In genomic region chr20:17849111-17849900, GRCh38 we compare ENCODE assay signal across 10 cellular contexts.
DNase-seq lines count a peak whose midpoint lies in the region; ATAC-seq and TF ChIP-seq lines count a peak whose summit lies in the region.
"Had no signal": no experiment of that assay in that cellular context is flagged by ENCODE, and none has a peak within 500 bp of the region (broad histone marks: within the 10 kb centered on the region; RNA-seq: fewer than 3 reads in every experiment).

No MANE protein-coding gene starts in this region.

- in situ Hi-C loops in GM23248 (cut with MboI): no loop called here

- H3K36me3 Mint-ChIP-seq in stimulated activated effector memory CD8-positive, alpha-beta T cell treated with anti-CD3 and anti-CD28 coated beads, Interleukin-12 subunit alpha, Interleukin-12 subunit beta, amount 100 ng/mL, for 72 hours: no peaks in the 10 kb centered on the region
- H3K36me3 Mint-ChIP-seq: activated naive CD8-positive, alpha-beta T cell treated with anti-CD3 and anti-CD28 coated beads for 36 hours had no signal

- peak overlapping the region; percentile 52 for H3K9ac ChIP-seq in GM23248

- H3K9me3 Mint-ChIP-seq in stimulated activated effector memory CD8-positive, alpha-beta T cell treated with anti-CD3 and anti-CD28 coated beads, Interleukin-12 subunit alpha, Interleukin-12 subunit beta, amount 100 ng/mL, for 72 hours: no peaks in the 10 kb centered on the region
- H3K9me3 Mint-ChIP-seq: activated naive CD8-positive, alpha-beta T cell treated with anti-CD3 and anti-CD28 coated beads for 36 hours had no signal

- peak overlapping the region; percentile 1 for H3K4me2 ChIP-seq in GM23248 (ENCODE audit: unreplicated experiment)

- no peaks in the 10 kb centered on the region for H3K9me2 ChIP-seq in GM23248 (ENCODE audit: insufficient read depth)

- no peak for TF ChIP-seq CTCF in RWPE2 (IDR thresholded peaks at IDR 0.05; ENCODE audit: poor library complexity, severe bottlenecking)
- no peak for TF ChIP-seq CTCF in gastroesophageal sphincter (IDR thresholded peaks at IDR 0.05)

- no peak overlapping the region for H2AFZ ChIP-seq in GM23248

- WGBS in GM23248 (ENCODE audit: low coverage in 1 of 2, low lambda C conversion rate in 2 of 2, missing lambda C conversion rate in 2 of 2), 2 experiments: 85% methylated on average over 6 of the region's 6 CpGs
- 63% methylated on average over 2 of the region's 6 CpGs; no CpG with 5 or more reads in 1 of the 2 donors for WGBS in gastroesophageal sphincter (ENCODE audit: low coverage in 1 of 2), 2 donors

- H3K4me1 ChIP-seq in GM23248 (ENCODE audit: insufficient read depth) (peaks cover 26% of the 10 kb centered on the region), RWPE2 (ENCODE audit: insufficient read depth, poor library complexity, severe bottlenecking) (peaks cover 25% of the 10 kb centered on the region), gastroesophageal sphincter (peaks cover 0 to 18% (median 13%) of the 10 kb centered on the region in 3 donors)

- DNase-seq in GM23248 (no peak), RWPE2 (ENCODE audit: low spot score) (no peak), NCI-H2196 treated with DMSO at 0.1 percent for 48 hours (lab: John Stamatoyannopoulos, UW; ENCODE audit: unreplicated experiment) (no peak)
- no peak for DNase-seq in stimulated activated effector memory CD8-positive, alpha-beta T cell treated with anti-CD3 and anti-CD28 coated beads, Interleukin-12 subunit alpha, Interleukin-12 subunit beta, amount 100 ng/mL, for 72 hours (ENCODE audit: low spot score in 2 of 2)
- DNase-seq in stimulated activated CD4-positive, alpha-beta T cell treated with anti-CD3 and anti-CD28 coated beads, Interleukin-12 subunit alpha, Interleukin-12 subunit beta, amount 100 ng/mL, for 4 hours: no peak
- DNase-seq in stimulated activated CD4-positive, alpha-beta T cell treated with anti-CD3 and anti-CD28 coated beads, Interleukin-15, amount 100 ng/mL, for 24 hours: no peak
- DNase-seq: activated naive CD8-positive, alpha-beta T cell treated with anti-CD3 and anti-CD28 coated beads for 36 hours; stimulated activated CD4-positive, alpha-beta T cell treated with anti-CD3 and anti-CD28 coated beads, Interleukin-4, amount 100 ng/mL, for 1 hour had no signal

- peak overlapping the region; percentile 36 for H3K27ac Mint-ChIP-seq in stimulated activated effector memory CD8-positive, alpha-beta T cell treated with anti-CD3 and anti-CD28 coated beads, Interleukin-12 subunit alpha, Interleukin-12 subunit beta, amount 100 ng/mL, for 72 hours
- H3K27ac Mint-ChIP-seq: activated naive CD8-positive, alpha-beta T cell treated with anti-CD3 and anti-CD28 coated beads for 36 hours had no signal

- H3K27me3 ChIP-seq in GM23248 (replicated peaks; ENCODE audit: insufficient read depth) (no peaks in the 10 kb centered on the region), RWPE2 (ENCODE audit: insufficient read depth, poor library complexity, severe bottlenecking) (no peaks in the 10 kb centered on the region), gastroesophageal sphincter (no peaks in the 10 kb centered on the region)

- H3K79me2 ChIP-seq in GM23248 (ENCODE audit: insufficient read depth): no peaks in the 10 kb centered on the region

- H4K20me1 ChIP-seq in GM23248 (ENCODE audit: insufficient read depth): no peaks in the 10 kb centered on the region

- H3K27ac ChIP-seq in GM23248: peak overlapping the region; percentile 97
- peak overlapping the region; percentile 69 for H3K27ac ChIP-seq in RWPE2 (ENCODE audit: poor library complexity, severe bottlenecking)
- peak overlapping the region in 3 of 4 donors; percentile 71 to 80 (median 71) for H3K27ac ChIP-seq in gastroesophageal sphincter

- no peaks in the 10 kb centered on the region for H3K36me3 ChIP-seq in GM23248 (ENCODE audit: low read depth)
- no peaks in the 10 kb centered on the region for H3K36me3 ChIP-seq in RWPE2 (ENCODE audit: low read depth)
- H3K36me3 ChIP-seq in gastroesophageal sphincter: no peaks in the 10 kb centered on the region

- no peak for TF ChIP-seq POLR2A in gastroesophageal sphincter (IDR thresholded peaks at IDR 0.05)

- ATAC-seq in RWPE2 (ENCODE audit: low read depth) (no peak), gastroesophageal sphincter (no peak), GM21576 (IDR thresholded peaks at IDR 0.05; ENCODE audit: unreplicated experiment) (no peak)
- no peak for ATAC-seq in stimulated activated effector memory CD8-positive, alpha-beta T cell treated with anti-CD3 and anti-CD28 coated beads, Interleukin-12 subunit alpha, Interleukin-12 subunit beta, amount 100 ng/mL, for 72 hours

- H3K4me3 ChIP-seq in GM23248 (no peak overlapping the region), RWPE2 (ENCODE audit: severe bottlenecking) (no peak overlapping the region), gastroesophageal sphincter (no peak overlapping the region)

- no peak for TF ChIP-seq EP300 in gastroesophageal sphincter (IDR thresholded peaks at IDR 0.05)

- no peak overlapping the region for H3K4me3 Mint-ChIP-seq in stimulated activated effector memory CD8-positive, alpha-beta T cell treated with anti-CD3 and anti-CD28 coated beads, Interleukin-12 subunit alpha, Interleukin-12 subunit beta, amount 100 ng/mL, for 72 hours
- H3K4me3 Mint-ChIP-seq: activated naive CD8-positive, alpha-beta T cell treated with anti-CD3 and anti-CD28 coated beads for 36 hours had no signal

- peaks cover 32% of the 10 kb centered on the region for H3F3A ChIP-seq in GM23248 (ENCODE audit: insufficient read depth)

- peaks cover 36% of the 10 kb centered on the region for H3K4me1 Mint-ChIP-seq in stimulated activated effector memory CD8-positive, alpha-beta T cell treated with anti-CD3 and anti-CD28 coated beads, Interleukin-12 subunit alpha, Interleukin-12 subunit beta, amount 100 ng/mL, for 72 hours

- H3K9me3 ChIP-seq in GM23248 (ENCODE audit: low read depth): no peaks in the 10 kb centered on the region
- no peaks in the 10 kb centered on the region for H3K9me3 ChIP-seq in RWPE2 (ENCODE audit: severe bottlenecking)
- H3K9me3 ChIP-seq in gastroesophageal sphincter: no peaks in the 10 kb centered on the region
